ENCODE assay signal across 12 cellular contexts in genomic region chr7:101185258-101185839, GRCh38.
DNase-seq lines count a peak whose midpoint lies in the region; ATAC-seq and TF ChIP-seq lines count a peak whose summit lies in the region.
"Had no signal": no experiment of that assay in that cellular context is flagged by ENCODE, and none has a peak within 500 bp of the region (broad histone marks: within the 10 kb centered on the region; RNA-seq: fewer than 3 reads in every experiment).

No MANE protein-coding gene starts in this region.

- peaks cover 10% of the 10 kb centered on the region for H3K27me3 ChIP-seq in RWPE2 (ENCODE audit: insufficient read depth, poor library complexity, severe bottlenecking)

- no peaks in the 10 kb centered on the region for H3K9me3 ChIP-seq in RWPE2 (ENCODE audit: severe bottlenecking)
- H3K9me3 ChIP-seq: heart right ventricle, upper lobe of left lung had no signal

- H3K4me1 ChIP-seq in RWPE2 (ENCODE audit: insufficient read depth, poor library complexity, severe bottlenecking), result no peaks in the 10 kb centered on the region
- H3K4me1 ChIP-seq: heart right ventricle had no signal

- H3K4me3 ChIP-seq in AG10803 (ENCODE audit: low read length) (no peak overlapping the region), RWPE2 (ENCODE audit: severe bottlenecking) (no peak overlapping the region)
- H3K4me3 ChIP-seq: heart right ventricle, upper lobe of left lung had no signal

- TF ChIP-seq CTCF in AG10803 (conservative IDR thresholded peaks at IDR 0.05; ENCODE audit: low read length), result no peak
- TF ChIP-seq CTCF in RWPE2 (IDR thresholded peaks at IDR 0.05; ENCODE audit: poor library complexity, severe bottlenecking), result no peak

- DNase-seq in AG10803 (ENCODE audit: low read depth) (peak; percentile 49), RWPE2 (ENCODE audit: low spot score) (no peak), iris pigment epithelial cell (ENCODE audit: low read depth) (peak; percentile 62), DMS79 (lab: John Stamatoyannopoulos, UW) (no peak)
- DNase-seq: DMS79 treated with DMSO at 0.1 percent for 48 hours; heart right ventricle; NCI-H2081; stimulated activated CD8-positive, alpha-beta memory T cell treated with anti-CD3 and anti-CD28 coated beads, Interleukin-4, amount 100 ng/mL, for 48 hours; T-helper 1 cell; upper lobe of left lung had no signal

- H3K36me3 ChIP-seq in RWPE2 (ENCODE audit: low read depth), result no peaks in the 10 kb centered on the region
- H3K36me3 ChIP-seq: heart right ventricle, upper lobe of left lung had no signal

- H3K27ac ChIP-seq in RWPE2 (ENCODE audit: poor library complexity, severe bottlenecking), result no peak overlapping the region
- H3K27ac ChIP-seq: heart right ventricle, upper lobe of left lung had no signal

- peak; percentile 38 for ATAC-seq in RWPE2 (ENCODE audit: low read depth)
- ATAC-seq in HG02885 (IDR thresholded peaks at IDR 0.05; ENCODE audit: poor library complexity, unreplicated experiment), result no peak
- no peak for ATAC-seq in GM21423 (IDR thresholded peaks at IDR 0.05; ENCODE audit: unreplicated experiment)
- ATAC-seq: heart right ventricle had no signal

Comparison
In these comparisons a context has a peak if more than half of its experiments do, and no peak if none do; other contexts are left out.
1. DNase-seq: peak in AG10803 (single experiment) and iris pigment epithelial cell (single experiment); none in RWPE2 (single experiment) and DMS79 (single experiment).